2 cellular contexts compared by ENCODE assay signal in the genomic region with DNA sequence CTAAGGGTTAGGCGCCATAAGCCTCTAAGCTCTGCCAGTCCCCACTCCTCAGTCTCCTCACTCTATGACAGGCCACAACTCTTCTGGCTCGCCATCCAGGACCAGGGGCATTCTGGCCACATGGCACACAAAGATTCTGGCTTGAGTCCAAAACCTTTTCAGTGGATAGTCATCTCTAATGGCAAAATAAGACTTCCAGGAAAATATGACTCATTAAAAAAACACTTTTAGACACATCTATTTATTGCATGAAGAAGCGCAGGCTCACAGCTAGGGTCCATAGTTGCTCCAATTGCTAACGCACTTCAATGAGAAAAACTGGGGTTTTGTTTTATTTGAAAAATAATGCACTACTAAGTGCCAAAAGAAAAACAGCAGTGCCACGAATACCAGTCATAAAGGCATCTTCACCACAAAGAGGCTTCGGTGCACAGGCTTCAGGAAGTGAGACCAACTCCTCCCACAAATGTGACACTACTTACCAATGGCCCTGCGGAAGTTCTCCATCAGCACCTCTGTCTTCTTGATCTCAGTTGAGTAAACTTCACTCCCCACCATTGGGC.
A peak's percentile ranks its signal among the peaks of the same experiment; 100 is the strongest.
TF ChIP-seq lines count a peak whose summit lies in the region.

No MANE protein-coding gene starts in this region.

TF ChIP-seq in HCT116, 20 proteins besides CTCF, POLR2A, EP300 and RAD21:
- TF ChIP-seq ZFX (IDR thresholded peaks at IDR 0.05) (no peak), POLR2AphosphoS5 (IDR thresholded peaks at IDR 0.05; ENCODE audit: low read depth, low read length) (peak; percentile 20; the same call in 1 of the 2 replicates), FOSL1 (IDR thresholded peaks at IDR 0.05; ENCODE audit: low read depth) (peak; percentile 75), SRF (IDR thresholded peaks at IDR 0.05; ENCODE audit: low read depth) (no peak), TCF7L2 (IDR thresholded peaks at IDR 0.05; ENCODE audit: borderline replicate concordance, extremely low read depth, insufficient read depth, insufficient read length) (no peak), JUND (IDR thresholded peaks at IDR 0.05) (peak; percentile 51), YY1 (IDR thresholded peaks at IDR 0.05; ENCODE audit: extremely low read depth, insufficient replicate concordance, low read depth, low read length) (no peak), SP1 (IDR thresholded peaks at IDR 0.05; ENCODE audit: low read depth) (no peak)
- TF ChIP-seq, protein P1, sequence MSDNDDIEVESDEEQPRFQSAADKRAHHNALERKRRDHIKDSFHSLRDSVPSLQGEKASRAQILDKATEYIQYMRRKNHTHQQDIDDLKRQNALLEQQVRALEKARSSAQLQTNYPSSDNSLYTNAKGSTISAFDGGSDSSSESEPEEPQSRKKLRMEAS (IDR thresholded peaks at IDR 0.05), result peak; percentile 68

TF ChIP-seq in GM12878, 131 proteins besides CTCF, POLR2A, EP300 and RAD21:
- TF ChIP-seq TCF12 (IDR thresholded peaks at IDR 0.05; ENCODE audit: low read depth, low read length), result no peak
- TF ChIP-seq, protein P2, sequence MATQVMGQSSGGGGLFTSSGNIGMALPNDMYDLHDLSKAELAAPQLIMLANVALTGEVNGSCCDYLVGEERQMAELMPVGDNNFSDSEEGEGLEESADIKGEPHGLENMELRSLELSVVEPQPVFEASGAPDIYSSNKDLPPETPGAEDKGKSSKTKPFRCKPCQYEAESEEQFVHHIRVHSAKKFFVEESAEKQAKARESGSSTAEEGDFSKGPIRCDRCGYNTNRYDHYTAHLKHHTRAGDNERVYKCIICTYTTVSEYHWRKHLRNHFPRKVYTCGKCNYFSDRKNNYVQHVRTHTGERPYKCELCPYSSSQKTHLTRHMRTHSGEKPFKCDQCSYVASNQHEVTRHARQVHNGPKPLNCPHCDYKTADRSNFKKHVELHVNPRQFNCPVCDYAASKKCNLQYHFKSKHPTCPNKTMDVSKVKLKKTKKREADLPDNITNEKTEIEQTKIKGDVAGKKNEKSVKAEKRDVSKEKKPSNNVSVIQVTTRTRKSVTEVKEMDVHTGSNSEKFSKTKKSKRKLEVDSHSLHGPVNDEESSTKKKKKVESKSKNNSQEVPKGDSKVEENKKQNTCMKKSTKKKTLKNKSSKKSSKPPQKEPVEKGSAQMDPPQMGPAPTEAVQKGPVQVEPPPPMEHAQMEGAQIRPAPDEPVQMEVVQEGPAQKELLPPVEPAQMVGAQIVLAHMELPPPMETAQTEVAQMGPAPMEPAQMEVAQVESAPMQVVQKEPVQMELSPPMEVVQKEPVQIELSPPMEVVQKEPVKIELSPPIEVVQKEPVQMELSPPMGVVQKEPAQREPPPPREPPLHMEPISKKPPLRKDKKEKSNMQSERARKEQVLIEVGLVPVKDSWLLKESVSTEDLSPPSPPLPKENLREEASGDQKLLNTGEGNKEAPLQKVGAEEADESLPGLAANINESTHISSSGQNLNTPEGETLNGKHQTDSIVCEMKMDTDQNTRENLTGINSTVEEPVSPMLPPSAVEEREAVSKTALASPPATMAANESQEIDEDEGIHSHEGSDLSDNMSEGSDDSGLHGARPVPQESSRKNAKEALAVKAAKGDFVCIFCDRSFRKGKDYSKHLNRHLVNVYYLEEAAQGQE (IDR thresholded peaks at IDR 0.05; ENCODE audit: low read depth, low read length), result no peak
- TF ChIP-seq EED (IDR thresholded peaks at IDR 0.05; ENCODE audit: low read depth), result no peak
- TF ChIP-seq, protein P3, sequence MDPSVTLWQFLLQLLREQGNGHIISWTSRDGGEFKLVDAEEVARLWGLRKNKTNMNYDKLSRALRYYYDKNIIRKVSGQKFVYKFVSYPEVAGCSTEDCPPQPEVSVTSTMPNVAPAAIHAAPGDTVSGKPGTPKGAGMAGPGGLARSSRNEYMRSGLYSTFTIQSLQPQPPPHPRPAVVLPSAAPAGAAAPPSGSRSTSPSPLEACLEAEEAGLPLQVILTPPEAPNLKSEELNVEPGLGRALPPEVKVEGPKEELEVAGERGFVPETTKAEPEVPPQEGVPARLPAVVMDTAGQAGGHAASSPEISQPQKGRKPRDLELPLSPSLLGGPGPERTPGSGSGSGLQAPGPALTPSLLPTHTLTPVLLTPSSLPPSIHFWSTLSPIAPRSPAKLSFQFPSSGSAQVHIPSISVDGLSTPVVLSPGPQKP (IDR thresholded peaks at IDR 0.05; ENCODE audit: low read depth, low read length), result no peak
